In the genomic region with DNA sequence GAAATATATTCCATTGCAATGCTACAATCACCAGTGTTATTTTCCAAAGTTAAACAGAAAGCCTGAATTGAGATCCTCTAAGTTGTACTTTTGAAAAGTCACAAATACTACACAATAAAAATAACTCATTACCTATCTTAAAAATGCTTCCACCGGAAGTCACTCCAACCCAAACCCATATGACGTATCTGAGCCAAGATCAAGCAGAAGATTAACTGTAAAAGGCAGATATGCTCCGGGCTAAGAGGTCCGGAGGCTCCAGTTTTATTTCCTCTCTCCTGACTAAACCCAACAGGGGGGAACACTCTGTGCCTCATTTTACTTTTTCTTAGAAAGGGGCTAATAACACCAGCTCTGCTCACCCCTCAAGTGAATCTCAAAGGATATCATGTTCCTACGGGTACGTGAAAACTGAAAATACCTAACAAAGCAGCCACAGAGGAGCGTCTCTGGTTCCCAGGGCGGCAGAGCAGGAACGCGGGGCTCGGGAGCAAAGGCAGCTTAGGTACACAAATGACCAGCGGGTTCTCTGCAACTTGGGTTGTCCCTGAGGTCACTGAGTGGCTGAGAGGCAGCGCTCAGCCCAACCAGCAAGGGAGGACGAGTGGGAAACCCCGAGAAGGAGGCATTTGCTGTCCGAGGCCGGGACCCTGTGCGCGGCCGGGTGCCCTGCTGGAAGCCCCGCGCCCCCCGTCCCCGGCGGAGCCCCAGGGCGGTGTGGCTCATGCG, we compare ENCODE assay signal across 7 cellular contexts. TPM values are rescaled to one million over a fixed set of nuclear protein-coding genes. Genes with fewer than 3 reads are reported as not detected.
DNase-seq lines count a peak whose midpoint lies in the region; ATAC-seq, FAIRE-seq and TF ChIP-seq lines count a peak whose summit lies in the region.

No MANE protein-coding gene starts in this region.

- H3K9ac ChIP-seq in subcutaneous abdominal adipose tissue (ENCODE audit: low read length in 5 of 5): peak overlapping the region; percentile 90 to 94 (median 93)

- H3K36me3 ChIP-seq in bronchial epithelial cell (ENCODE audit: control insufficient read depth, insufficient read depth, low read length): no peaks in the 10 kb centered on the region
- peaks cover 0 to 14% (median 5%) of the 10 kb centered on the region in 5 donors for H3K36me3 ChIP-seq in subcutaneous abdominal adipose tissue (ENCODE audit: control insufficient read depth in 5 of 5, insufficient read depth in 5 of 5, low read length in 5 of 5)

- no peak for TF ChIP-seq CTCF in bronchial epithelial cell (IDR thresholded peaks at IDR 0.05; ENCODE audit: insufficient read depth, low read length, severe bottlenecking)

- intact Hi-C loops in left colon (cut with DNase I, micrococcal nuclease): no loop called here

- H3K27ac ChIP-seq in subcutaneous abdominal adipose tissue (ENCODE audit: low read depth, low read length): peak overlapping the region; percentile 97

- H3K4me1 ChIP-seq in subcutaneous abdominal adipose tissue (ENCODE audit: control insufficient read depth in 5 of 5, insufficient read depth in 5 of 5, low read length in 5 of 5): peaks cover 8 to 71% (median 56%) of the 10 kb centered on the region in 5 donors

- H3K27me3 ChIP-seq in bronchial epithelial cell (ENCODE audit: control insufficient read depth, insufficient read depth, low read length): no peaks in the 10 kb centered on the region
- H3K27me3 ChIP-seq in subcutaneous abdominal adipose tissue (ENCODE audit: control insufficient read depth in 5 of 5, insufficient read depth in 4 of 5, low read length in 5 of 5): no peaks in the 10 kb centered on the region

- peak overlapping the region; percentile 72 for H3K4me3 ChIP-seq in bronchial epithelial cell (ENCODE audit: low read depth, low read length)
- H3K4me3 ChIP-seq in subcutaneous abdominal adipose tissue (ENCODE audit: low read depth in 1 of 5, low read length in 5 of 5): peak overlapping the region; percentile 87 to 96 (median 93)

- peak; percentile 72 for DNase-seq in ELF-1 (ENCODE audit: low read depth, low spot score)
- peak; percentile 75 for DNase-seq in NCI-H146 (lab: John Stamatoyannopoulos, UW)
- DNase-seq in bronchial epithelial cell (ENCODE audit: low read depth): peak; percentile 34
- peak in 1 of 2 donors; percentile 22 for DNase-seq in left colon
- no peak for DNase-seq in retina

- no peak for FAIRE-seq in bronchial epithelial cell (lab: Jason Lieb, UNC)

- ATAC-seq in GM21717 (IDR thresholded peaks at IDR 0.05; ENCODE audit: unreplicated experiment) (peak; percentile 14), left colon (peak; percentile 31)

- no peaks in the 10 kb centered on the region for H3K9me3 ChIP-seq in subcutaneous abdominal adipose tissue (ENCODE audit: control insufficient read depth in 5 of 5, low read length in 5 of 5)

RNA-seq across cellular contexts. Expression of a gene that starts 0.8 kb away (rescaled TPM):
- total RNA-seq in bronchial epithelial cell: 5.1 and 8.2 TPM in 2 replicates
- 10 to 100 TPM; 37.1 to 53.5 TPM for total RNA-seq in left colon

RNA-seq across cellular contexts. Expression of a gene that starts 54.6 kb away (rescaled TPM):
- total RNA-seq in bronchial epithelial cell (21.1 and 24.8 TPM in 2 replicates), left colon (10 to 100 TPM; 35.9 to 36.4 TPM)
